ENCODE assay signal across 11 cellular contexts in the genomic region with DNA sequence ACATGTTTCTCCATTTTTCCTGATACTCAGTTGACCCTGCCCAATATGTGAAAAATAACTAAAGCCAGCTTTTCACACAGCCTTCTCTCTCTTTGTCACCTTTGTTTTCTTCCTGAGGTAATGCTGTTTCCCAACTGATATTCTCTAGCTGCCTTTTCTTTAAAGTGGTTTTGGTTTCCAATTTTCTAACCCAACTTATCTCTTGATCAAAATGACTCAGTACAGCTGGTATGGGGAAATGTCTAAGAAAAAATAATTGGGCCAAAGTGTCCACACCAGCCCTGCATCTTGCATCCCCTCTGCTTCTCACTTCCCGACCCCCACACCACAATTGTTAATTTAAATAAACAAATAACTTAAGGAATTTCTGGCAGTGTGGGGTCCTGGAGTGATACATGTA.
A peak's percentile ranks its signal among the peaks of the same experiment; 100 is the strongest.
DNase-seq lines count a peak whose midpoint lies in the region; ATAC-seq and TF ChIP-seq lines count a peak whose summit lies in the region.
"Had no signal": no experiment of that assay in that cellular context is flagged by ENCODE, and none has a peak within 500 bp of the region (broad histone marks: within the 10 kb centered on the region; RNA-seq: fewer than 3 reads in every experiment).

No MANE protein-coding gene starts in this region.

- peak overlapping the region; percentile 93 for H3K27ac Mint-ChIP-seq in Calu3 (ENCODE audit: unreplicated experiment)
- H3K27ac Mint-ChIP-seq: progenitor cell of endocrine pancreas; T-helper 1 cell treated with Interleukin-12 subunit alpha and Interleukin-12 subunit beta and Interleukin-4 antibody, amounts not matched to agents 30 μg/mL and 1 μg/mL, for 36 hours had no signal

- H3K27ac ChIP-seq in KOPT-K1 (ENCODE audit: low read depth, low read length, poor library complexity, severe bottlenecking), result peak overlapping the region; percentile 5
- no peak overlapping the region for H3K27ac ChIP-seq in gastrocnemius medialis
- H3K27ac ChIP-seq: BLaER1 treated with 17β-estradiol and CSF1 and Interleukin-3, amounts not matched to agents 10 nM and 100 nM had no signal

- TF ChIP-seq CTCF in Calu3 (IDR thresholded peaks at IDR 0.05; ENCODE audit: unreplicated experiment), result no peak
- no peak for TF ChIP-seq CTCF in gastrocnemius medialis (IDR thresholded peaks at IDR 0.05 in 4 of 5, conservative IDR thresholded peaks at IDR 0.05 in 1 of 5)

- no peak overlapping the region for H3K4me3 ChIP-seq in gastrocnemius medialis
- H3K4me3 ChIP-seq: BLaER1 treated with 17β-estradiol and CSF1 and Interleukin-3, amounts not matched to agents 10 nM and 100 nM had no signal

- TF ChIP-seq POLR2A in gastrocnemius medialis (IDR thresholded peaks at IDR 0.05), result no peak

- H3K4me1 ChIP-seq in gastrocnemius medialis, result no peaks in the 10 kb centered on the region

- H3K4me1 Mint-ChIP-seq in Calu3 (ENCODE audit: low read depth, unreplicated experiment), result peaks cover 26% of the 10 kb centered on the region

- H3K36me3 ChIP-seq in KOPT-K1 (ENCODE audit: insufficient read depth, low read length), result no peaks in the 10 kb centered on the region
- no peaks in the 10 kb centered on the region for H3K36me3 ChIP-seq in gastrocnemius medialis

- H3K27me3 ChIP-seq in gastrocnemius medialis, result no peaks in the 10 kb centered on the region
- H3K27me3 ChIP-seq: BLaER1 treated with 17β-estradiol and CSF1 and Interleukin-3, amounts not matched to agents 10 nM and 100 nM had no signal

- CTCF ChIA-PET in Calu3 (lab: Charles Lee), result no interaction called here

- DNase-seq in Calu3 (peak; percentile 44), dermis blood vessel endothelial cell (peak; percentile 57), CD1c-positive myeloid dendritic cell (ENCODE audit: extremely low spot score) (no peak), gastrocnemius medialis (no peak), inferior parietal cortex (ENCODE audit: extremely low spot score) (no peak)
- no peak for DNase-seq in effector CD4-positive, alpha-beta T cell

- H3K9me3 ChIP-seq in KOPT-K1 (ENCODE audit: insufficient read depth, low read length, poor library complexity, severe bottlenecking), result no peaks in the 10 kb centered on the region
- H3K9me3 ChIP-seq in gastrocnemius medialis, result no peaks in the 10 kb centered on the region
- H3K9me3 ChIP-seq: BLaER1 treated with 17β-estradiol and CSF1 and Interleukin-3, amounts not matched to agents 10 nM and 100 nM had no signal

- intact Hi-C loops in Calu3 (cut with micrococcal nuclease; ENCODE audit: unreplicated experiment), result loop anchor here (5.0 kb wide), 1 partner anchor 131 kb away; no protein-coding TSS in a partner anchor
- intact Hi-C loops in gastrocnemius medialis (cut with DNase I; ENCODE audit: low total_unique reads), result no loop called here

- H3K9me3 Mint-ChIP-seq in Calu3 (ENCODE audit: low read depth, unreplicated experiment), result no peaks in the 10 kb centered on the region
- H3K9me3 Mint-ChIP-seq: T-helper 1 cell treated with Interleukin-12 subunit alpha and Interleukin-12 subunit beta and Interleukin-4 antibody, amounts not matched to agents 30 μg/mL and 1 μg/mL, for 36 hours had no signal

- BruUV-seq in Calu3 (replicated peaks; lab: Mats Ljungman, UMichigan), result no TSS peak

- ATAC-seq in GM21423 (IDR thresholded peaks at IDR 0.05; ENCODE audit: unreplicated experiment), result peak; percentile 46
- ATAC-seq in gastrocnemius medialis, result no peak

- H3K27me3 Mint-ChIP-seq in Calu3 (ENCODE audit: unreplicated experiment), result no peaks in the 10 kb centered on the region
- H3K27me3 Mint-ChIP-seq: progenitor cell of endocrine pancreas had no signal

- in situ Hi-C loops in gastrocnemius medialis (cut with MboI; ENCODE audit: low sequenced_read_pairs in 4 of 4), result no loop called here

- H3K4me3 Mint-ChIP-seq in Calu3 (ENCODE audit: low read depth, unreplicated experiment), result no peak overlapping the region
- H3K4me3 Mint-ChIP-seq: T-helper 1 cell treated with Interleukin-12 subunit alpha and Interleukin-12 subunit beta and Interleukin-4 antibody, amounts not matched to agents 30 μg/mL and 1 μg/mL, for 36 hours had no signal

- H3K36me3 Mint-ChIP-seq in Calu3 (ENCODE audit: insufficient read depth, unreplicated experiment), result no peaks in the 10 kb centered on the region

Comparison
In these comparisons a context has a peak if more than half of its experiments do, and no peak if none do; other contexts are left out.
1. DNase-seq: peak in Calu3 (single experiment) and dermis blood vessel endothelial cell (single experiment); none in effector CD4-positive, alpha-beta T cell (single experiment), CD1c-positive myeloid dendritic cell (single experiment), gastrocnemius medialis (0 of 2) and inferior parietal cortex (single experiment).